In genomic region chr5:53481887-53482716, GRCh38 we compare ENCODE assay signal across 9 cellular contexts.
DNase-seq lines count a peak whose midpoint lies in the region; ATAC-seq, FAIRE-seq and TF ChIP-seq lines count a peak whose summit lies in the region.
"Had no signal": no experiment of that assay in that cellular context is flagged by ENCODE, and none has a peak within 500 bp of the region (broad histone marks: within the 10 kb centered on the region; RNA-seq: fewer than 3 reads in every experiment).

No MANE protein-coding gene starts in this region.

- H3K4me3 Mint-ChIP-seq in T-helper 1 cell treated with Interleukin-12 subunit alpha and Interleukin-12 subunit beta and Interleukin-4 antibody, amounts not matched to agents 30 μg/mL and 1 μg/mL, for 36 hours = peak overlapping the region; percentile 91

- peak overlapping the region; percentile 70 for H3K4me3 ChIP-seq in brain microvascular endothelial cell (ENCODE audit: low read depth, low read length)

- peak; percentile 68 for ATAC-seq in GM21423 (IDR thresholded peaks at IDR 0.05; ENCODE audit: unreplicated experiment)

- no peaks in the 10 kb centered on the region for H3K27me3 ChIP-seq in brain microvascular endothelial cell (replicated peaks)

- peaks cover 32% of the 10 kb centered on the region for H3K4me1 Mint-ChIP-seq in T-helper 1 cell treated with Interleukin-12 subunit alpha and Interleukin-12 subunit beta and Interleukin-4 antibody, amounts not matched to agents 30 μg/mL and 1 μg/mL, for 36 hours (ENCODE audit: low read depth)

- no peaks in the 10 kb centered on the region for H3K36me3 ChIP-seq in brain microvascular endothelial cell (replicated peaks)

- H3K27ac ChIP-seq in brain microvascular endothelial cell = no peak overlapping the region

- no peaks in the 10 kb centered on the region for H3K36me3 Mint-ChIP-seq in T-helper 1 cell treated with Interleukin-12 subunit alpha and Interleukin-12 subunit beta and Interleukin-4 antibody, amounts not matched to agents 30 μg/mL and 1 μg/mL, for 36 hours (ENCODE audit: low read depth)

- peak; percentile 46 for TF ChIP-seq CTCF in brain microvascular endothelial cell (IDR thresholded peaks at IDR 0.05; ENCODE audit: low read depth, low read length, missing control alignments)

- H3K27ac Mint-ChIP-seq in T-helper 1 cell treated with Interleukin-12 subunit alpha and Interleukin-12 subunit beta and Interleukin-4 antibody, amounts not matched to agents 30 μg/mL and 1 μg/mL, for 36 hours = peak overlapping the region; percentile 67

- DNase-seq in EL = peak; percentile 79
- DNase-seq in HTR-8/SVneo (ENCODE audit: insufficient read length, low spot score) = peak; percentile 67
- peak; percentile 71 for DNase-seq in brain microvascular endothelial cell
- peak; percentile 12 for DNase-seq in inferior parietal cortex (ENCODE audit: extremely low spot score)
- DNase-seq in stimulated activated CD4-positive, alpha-beta T cell treated with anti-CD3 and anti-CD28 coated beads, Interleukin-12 subunit alpha, Interleukin-12 subunit beta, amount 100 ng/mL, for 4 hours = peak; percentile 45
- DNase-seq in NCI-H2081 (lab: John Stamatoyannopoulos, UW) = no peak

- in situ Hi-C loops in brain microvascular endothelial cell (cut with HindIII; ENCODE audit: low pct_ligation_motif_present, low sequenced_read_pairs) = no loop called here

- FAIRE-seq in HTR-8/SVneo (lab: Jason Lieb, UNC) = peak; percentile 80
- FAIRE-seq: colon had no signal

- peaks cover 71% of the 10 kb centered on the region for H3K27me3 Mint-ChIP-seq in T-helper 1 cell treated with Interleukin-12 subunit alpha and Interleukin-12 subunit beta and Interleukin-4 antibody, amounts not matched to agents 30 μg/mL and 1 μg/mL, for 36 hours (ENCODE audit: low read depth)

- H3K9me3 Mint-ChIP-seq in T-helper 1 cell treated with Interleukin-12 subunit alpha and Interleukin-12 subunit beta and Interleukin-4 antibody, amounts not matched to agents 30 μg/mL and 1 μg/mL, for 36 hours = no peaks in the 10 kb centered on the region

Comparison
In these comparisons a context has a peak if more than half of its experiments do, and no peak if none do; other contexts are left out.
1. DNase-seq: peak in EL (single experiment), HTR-8/SVneo (single experiment), brain microvascular endothelial cell (single experiment), inferior parietal cortex (single experiment) and stimulated activated CD4-positive, alpha-beta T cell treated with anti-CD3 and anti-CD28 coated beads, Interleukin-12 subunit alpha, Interleukin-12 subunit beta, amount 100 ng/mL, for 4 hours (single experiment); none in NCI-H2081 (0 of 2).